8 cellular contexts compared by ENCODE assay signal in the genomic region with DNA sequence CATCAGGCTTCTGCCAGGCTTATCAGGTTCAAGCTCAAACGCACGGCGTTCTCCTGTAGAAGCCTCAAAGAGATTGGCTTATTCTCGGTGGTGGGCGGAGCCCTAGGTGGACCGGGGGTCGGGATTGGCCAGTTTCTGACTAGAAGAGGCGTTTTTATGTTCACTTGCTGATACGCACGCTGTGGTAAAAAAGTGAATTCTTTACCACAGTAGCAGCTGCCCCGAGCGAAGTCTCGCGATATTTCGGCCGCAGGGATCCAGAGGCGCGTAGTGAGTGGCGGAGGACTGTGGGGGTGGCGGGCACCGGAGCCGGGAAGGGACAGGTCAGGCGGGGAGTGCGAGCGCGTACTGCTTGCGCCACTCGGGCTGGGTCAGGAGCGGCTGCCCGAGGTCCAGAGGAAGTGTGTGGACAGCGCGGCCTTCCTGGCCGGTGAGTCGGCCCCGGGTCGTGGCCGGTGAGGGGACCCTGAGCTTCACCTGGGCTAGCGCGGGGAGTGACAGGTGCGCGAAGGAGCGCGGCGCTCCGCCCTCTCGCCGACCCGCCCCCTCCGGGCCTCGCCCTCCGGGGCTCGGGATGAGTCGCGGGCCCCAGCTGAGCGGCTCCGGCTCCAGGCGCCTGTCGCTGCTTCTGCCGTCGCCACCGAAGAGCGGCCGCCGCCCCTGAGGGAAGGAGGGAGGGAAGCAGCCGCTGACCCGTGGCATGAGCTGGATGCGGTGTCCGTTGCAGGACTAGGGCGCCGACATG. TPM values are rescaled to one million over a fixed set of nuclear protein-coding genes. Genes with fewer than 3 reads are reported as not detected.
A peak's percentile ranks its signal among the peaks of the same experiment; 100 is the strongest.
DNase-seq lines count a peak whose midpoint lies in the region; ATAC-seq, FAIRE-seq and TF ChIP-seq lines count a peak whose summit lies in the region.

A gene with protein sequence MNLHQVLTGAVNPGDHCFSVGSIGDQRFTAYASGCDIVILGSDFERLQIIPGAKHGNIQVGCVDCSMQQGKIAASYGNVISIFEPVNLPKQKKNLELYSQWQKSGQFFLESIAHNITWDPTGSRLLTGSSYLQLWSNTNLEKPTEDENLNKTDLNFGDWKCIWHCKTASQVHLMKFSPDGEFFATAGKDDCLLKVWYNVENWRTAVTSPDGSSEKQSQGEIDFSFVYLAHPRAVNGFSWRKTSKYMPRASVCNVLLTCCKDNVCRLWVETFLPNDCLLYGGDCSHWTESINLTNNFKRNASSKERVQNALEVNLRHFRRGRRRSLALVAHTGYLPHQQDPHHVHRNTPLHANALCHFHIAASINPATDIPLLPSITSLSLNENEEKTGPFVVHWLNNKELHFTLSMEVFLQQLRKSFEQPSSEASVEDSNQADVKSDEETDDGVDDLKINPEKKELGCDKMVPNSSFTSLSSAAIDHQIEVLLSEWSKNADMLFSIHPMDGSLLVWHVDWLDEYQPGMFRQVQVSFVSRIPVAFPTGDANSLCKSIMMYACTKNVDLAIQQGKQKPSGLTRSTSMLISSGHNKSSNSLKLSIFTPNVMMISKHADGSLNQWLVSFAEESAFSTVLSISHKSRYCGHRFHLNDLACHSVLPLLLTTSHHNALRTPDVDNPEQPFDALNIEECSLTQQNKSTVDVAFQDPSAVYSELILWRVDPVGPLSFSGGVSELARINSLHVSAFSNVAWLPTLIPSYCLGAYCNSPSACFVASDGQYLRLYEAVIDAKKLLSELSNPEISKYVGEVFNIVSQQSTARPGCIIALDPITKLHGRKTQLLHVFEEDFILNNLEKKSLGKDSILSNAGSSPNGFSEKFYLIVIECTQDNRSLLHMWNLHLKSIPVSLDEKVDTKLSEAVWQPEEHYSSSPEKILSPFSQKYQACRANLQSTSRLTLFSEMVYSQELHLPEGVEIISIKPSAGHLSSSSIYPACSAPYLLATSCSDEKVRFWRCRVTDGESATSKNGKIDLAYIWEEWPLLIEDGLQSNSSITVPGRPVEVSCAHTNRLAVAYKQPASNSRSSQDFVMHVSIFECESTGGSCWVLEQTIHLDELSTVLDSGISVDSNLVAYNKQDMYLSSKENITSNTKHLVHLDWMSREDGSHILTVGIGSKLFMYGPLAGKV (N-terminal part only) (plus strand): TSS at position 260 of the 745 bp plus-strand sequence. CDS start 483 bp downstream, at position 743.

- H3K36me3 ChIP-seq in ACC112 (ENCODE audit: insufficient read depth, low read length) (no peaks in the 10 kb centered on the region), bronchial epithelial cell (ENCODE audit: control insufficient read depth, insufficient read depth, low read length) (no peaks in the 10 kb centered on the region), small intestine (ENCODE audit: control insufficient read depth in 2 of 2, insufficient read depth in 2 of 2, low read length in 2 of 2) (no peaks in the 10 kb centered on the region)

- 0 to 1% (median 0%) methylated on average over 40 to 70 of the region's 70 CpGs for WGBS in small intestine, 3 donors

- H3K4me3 ChIP-seq in ACC112 (ENCODE audit: low read depth, low read length) (peak within 1 kb of the TSS; percentile 93), WI38 (ENCODE audit: low read depth, low read length) (peak within 1 kb of the TSS; percentile 93), bronchial epithelial cell (ENCODE audit: low read depth, low read length) (peak within 1 kb of the TSS; percentile 99), small intestine (ENCODE audit: low read depth in 1 of 2, low read length in 2 of 2) (peak within 1 kb of the TSS; percentile 71 to 89)

- DNase-seq in NCI-H2227 treated with DMSO at 0.1 percent for 48 hours (lab: John Stamatoyannopoulos, UW): peak; percentile 93
- peak; percentile 97 for DNase-seq in bronchial epithelial cell (ENCODE audit: low read depth)
- DNase-seq in iPS-NIHi11 (ENCODE audit: low spot score): peak; percentile 86
- DNase-seq in small intestine: peak; percentile 99

- H3K27ac ChIP-seq in ACC112 (ENCODE audit: low read depth, low read length): peak within 1 kb of the TSS; percentile 90
- peak within 1 kb of the TSS; percentile 94 to 99 for H3K27ac ChIP-seq in small intestine (ENCODE audit: low read depth in 1 of 2, low read length in 1 of 2)

- H2AFZ ChIP-seq in ACC112 (ENCODE audit: low read length, unreplicated experiment): peak within 1 kb of the TSS; percentile 95

- H3K79me2 ChIP-seq in ACC112 (ENCODE audit: control insufficient read depth, insufficient read depth, low read length, unreplicated experiment): peaks cover 39% of the 10 kb centered on the region

- H3K4me1 ChIP-seq in ACC112 (ENCODE audit: control insufficient read depth, insufficient read depth, low read length, unreplicated experiment) (peaks cover 12% of the 10 kb centered on the region), small intestine (ENCODE audit: control insufficient read depth in 2 of 2, insufficient read depth in 1 of 2, low read depth in 1 of 2, low read length in 1 of 2) (peaks cover 0 to 3% of the 10 kb centered on the region in 2 donors)

- ATAC-seq in GM18907 (IDR thresholded peaks at IDR 0.05; ENCODE audit: unreplicated experiment) (peak; percentile 86), HG03159 (IDR thresholded peaks at IDR 0.05; ENCODE audit: unreplicated experiment) (peak; percentile 83)

- H3K27me3 ChIP-seq in ACC112 (ENCODE audit: insufficient read depth, low read length) (no peaks in the 10 kb centered on the region), bronchial epithelial cell (ENCODE audit: control insufficient read depth, insufficient read depth, low read length) (no peaks in the 10 kb centered on the region), small intestine (ENCODE audit: control insufficient read depth in 2 of 2, insufficient read depth in 2 of 2, low read length in 2 of 2) (no peaks in the 10 kb centered on the region)

- H3K9me3 ChIP-seq in small intestine (ENCODE audit: control insufficient read depth, low read depth): no peaks in the 10 kb centered on the region

- no peak for TF ChIP-seq CTCF in WI38 (IDR thresholded peaks at IDR 0.05; ENCODE audit: low read depth, low read length)
- no peak for TF ChIP-seq CTCF in bronchial epithelial cell (IDR thresholded peaks at IDR 0.05; ENCODE audit: insufficient read depth, low read length, severe bottlenecking)

- FAIRE-seq in bronchial epithelial cell (lab: Jason Lieb, UNC): no peak
- FAIRE-seq in small intestine (lab: Jason Lieb, UNC): no peak

RNA-seq across cellular contexts. Expression of the gene that starts here (rescaled TPM):
- 27.5 and 32.1 TPM in 2 replicates for total RNA-seq in bronchial epithelial cell
- 10 to 100 TPM in 2 of 3 donors, 1 to 10 TPM in 1; 8.1 to 33.1 (median 14.6) TPM for polyA plus RNA-seq in small intestine

Comparison
In these comparisons a context has a peak if more than half of its experiments do, and no peak if none do; other contexts are left out.
1. Peak in every context shown above with its lines: DNase-seq, ATAC-seq, H3K4me3 ChIP-seq and H3K27ac ChIP-seq.